ENCODE assay signal across 10 cellular contexts in the genomic region with DNA sequence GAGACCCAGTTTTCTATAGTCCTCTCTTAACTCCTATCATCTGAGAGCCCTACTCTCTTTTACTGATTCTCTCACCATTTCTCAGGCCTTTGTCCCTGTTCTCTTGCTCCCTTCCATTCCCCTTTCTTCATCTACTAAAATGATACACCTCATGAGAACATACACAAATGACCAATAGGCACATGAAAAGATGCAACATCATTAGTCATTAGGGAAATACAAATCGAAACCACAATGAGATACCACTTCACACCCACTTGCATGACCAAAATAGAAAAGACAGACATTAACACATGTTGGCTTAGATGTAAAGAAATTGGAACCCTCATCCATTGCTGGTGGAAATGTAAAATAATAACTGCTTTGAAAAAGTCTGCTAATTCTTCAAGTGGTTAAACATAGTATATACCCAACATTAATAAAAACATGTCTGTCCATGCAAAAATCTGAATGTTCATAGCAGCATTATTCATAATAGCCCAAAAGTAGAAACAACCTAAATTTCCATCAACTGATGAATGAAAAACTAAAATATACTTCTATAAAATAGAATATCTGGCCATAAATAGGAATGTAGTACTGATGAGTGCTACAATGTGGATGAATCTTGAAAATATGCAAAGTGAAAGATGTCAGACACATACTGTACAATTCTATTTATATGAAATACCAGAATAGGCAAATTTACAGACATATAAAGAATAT.
DNase-seq lines count a peak whose midpoint lies in the region; ATAC-seq, FAIRE-seq and TF ChIP-seq lines count a peak whose summit lies in the region.
"Had no signal": no experiment of that assay in that cellular context is flagged by ENCODE, and none has a peak within 500 bp of the region (broad histone marks: within the 10 kb centered on the region; RNA-seq: fewer than 3 reads in every experiment).

No MANE protein-coding gene starts in this region.

- H3K4me3 ChIP-seq in foreskin fibroblast (ENCODE audit: low read depth in 1 of 2, low read length in 2 of 2) = no peak overlapping the region
- H3K4me3 ChIP-seq: SJCRH30 had no signal

- H3K27ac Mint-ChIP-seq in endothelial cell (ENCODE audit: unreplicated experiment) = no peak overlapping the region

- TF ChIP-seq POLR2A in GM18505 (IDR thresholded peaks at IDR 0.05; ENCODE audit: borderline replicate concordance, extremely low read depth, insufficient read depth, insufficient read length) (no peak), H54 (IDR thresholded peaks at IDR 0.05; ENCODE audit: low read depth, low read length) (no peak)

- peaks cover 3% of the 10 kb centered on the region for H3K27me3 Mint-ChIP-seq in endothelial cell (ENCODE audit: unreplicated experiment)

- no peaks in the 10 kb centered on the region for H3K4me1 Mint-ChIP-seq in endothelial cell (ENCODE audit: unreplicated experiment)

- H3K4me3 Mint-ChIP-seq in endothelial cell (ENCODE audit: unreplicated experiment) = no peak overlapping the region

- no peak for DNase-seq in H54 (ENCODE audit: insufficient read length, low spot score)
- peak; percentile 23 for DNase-seq in HS-5 (ENCODE audit: low read depth)
- DNase-seq in foreskin fibroblast = peak; percentile 48 to 72
- DNase-seq in SHP77 (lab: John Stamatoyannopoulos, UW) = no peak
- no peak for DNase-seq in endothelial cell (ENCODE audit: low spot score)
- DNase-seq in NCI-H2107 (lab: John Stamatoyannopoulos, UW) = no peak
- no peak for DNase-seq in NCI-H345 treated with DMSO at 0.1 percent for 48 hours (lab: John Stamatoyannopoulos, UW; ENCODE audit: unreplicated experiment)
- DNase-seq: left cardiac atrium had no signal

- peak; percentile 85 for ATAC-seq in GM18505 (IDR thresholded peaks at IDR 0.05; ENCODE audit: unreplicated experiment)
- ATAC-seq: left cardiac atrium had no signal

- H3K9me3 Mint-ChIP-seq in endothelial cell (ENCODE audit: unreplicated experiment) = no peaks in the 10 kb centered on the region

- TF ChIP-seq CTCF in foreskin fibroblast (IDR thresholded peaks at IDR 0.05; ENCODE audit: low read depth, low read length) (no peak), endothelial cell (IDR thresholded peaks at IDR 0.05; ENCODE audit: unreplicated experiment) (no peak)

- no peaks in the 10 kb centered on the region for H3K36me3 Mint-ChIP-seq in endothelial cell (ENCODE audit: low read depth, unreplicated experiment)

- peak; percentile 92 for FAIRE-seq in H54 (lab: Jason Lieb, UNC)

Comparison
In these comparisons a context has a peak if more than half of its experiments do, and no peak if none do; other contexts are left out.
1. DNase-seq: peak in HS-5 (single experiment) and foreskin fibroblast (2 of 2); none in H54 (single experiment), SHP77 (0 of 2), endothelial cell (single experiment), NCI-H2107 (single experiment) and NCI-H345 treated with DMSO at 0.1 percent for 48 hours (single experiment).